Comparison of ENCODE assay signal across 8 cellular contexts in the genomic region with DNA sequence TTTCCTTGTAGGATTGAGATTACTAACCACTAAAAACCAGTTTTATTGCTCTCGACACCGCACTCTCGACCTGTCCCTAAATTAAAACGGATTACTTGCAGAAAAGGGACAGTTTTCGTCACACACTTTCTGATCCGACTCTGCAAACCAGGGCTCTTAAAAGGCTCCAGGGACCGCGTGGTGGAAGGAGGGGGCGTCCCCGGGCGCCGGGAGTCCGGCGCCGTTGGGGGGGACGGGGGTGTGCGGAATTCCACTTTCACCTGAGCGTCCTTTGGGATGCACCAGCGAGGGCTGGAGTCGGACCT. TPM values are rescaled to one million over a fixed set of nuclear protein-coding genes. Genes with fewer than 3 reads are reported as not detected.
DNase-seq lines count a peak whose midpoint lies in the region; ATAC-seq and TF ChIP-seq lines count a peak whose summit lies in the region.

No MANE protein-coding gene starts in this region.

- H3K27me3 ChIP-seq in CD4-positive, alpha-beta memory T cell (ENCODE audit: insufficient read depth, low read length): peaks cover 41% of the 10 kb centered on the region
- no peaks in the 10 kb centered on the region for H3K27me3 ChIP-seq in prostate gland (replicated peaks; ENCODE audit: insufficient read depth)

- no peak for TF ChIP-seq CTCF in prostate gland (IDR thresholded peaks at IDR 0.05)

- POLR2A ChIA-PET in CD4-positive, alpha-beta memory T cell (lab: Charles Lee; ENCODE audit: partially characterized antibody): interaction anchor here (0.8 to 0.9 kb wide), 2 partner anchors 115 to 143 kb away, joined by 4 read pairs; a partner anchor contains a TSS
- POLR2A ChIA-PET in activated CD8-positive, alpha-beta T cell treated with anti-CD3 and anti-CD28 coated beads, Interleukin-2, amount 10 ng/mL, durations not matched to agents 7 days and 5 days (lab: Charles Lee): no interaction called here

- H3K4me3 ChIP-seq in CD4-positive, alpha-beta memory T cell (ENCODE audit: low read length in 2 of 2): peak overlapping the region in 1 of 2 donors; percentile 44
- peak overlapping the region; percentile 45 to 57 for H3K4me3 ChIP-seq in prostate gland

- no peaks in the 10 kb centered on the region for H3K9me3 ChIP-seq in CD4-positive, alpha-beta memory T cell (ENCODE audit: control insufficient read depth in 1 of 2, low read length in 2 of 2)
- H3K9me3 ChIP-seq in prostate gland: no peaks in the 10 kb centered on the region

- peak; percentile 7 for ATAC-seq in activated CD8-positive, alpha-beta T cell treated with anti-CD3 and anti-CD28 coated beads, Interleukin-2, amount 10 ng/mL, durations not matched to agents 7 days and 5 days
- ATAC-seq in GM21447 (IDR thresholded peaks at IDR 0.05; ENCODE audit: unreplicated experiment): no peak
- no peak for ATAC-seq in HG03571 (IDR thresholded peaks at IDR 0.05; ENCODE audit: unreplicated experiment)
- ATAC-seq in HG03039 (IDR thresholded peaks at IDR 0.05; ENCODE audit: unreplicated experiment): no peak

- H3K27me3 Mint-ChIP-seq in CD4-positive, alpha-beta memory T cell: peaks cover 37 to 51% of the 10 kb centered on the region in 2 donors
- peaks cover 45% of the 10 kb centered on the region for H3K27me3 Mint-ChIP-seq in activated CD8-positive, alpha-beta T cell treated with anti-CD3 and anti-CD28 coated beads, Interleukin-2, amount 10 ng/mL, durations not matched to agents 7 days and 5 days (ENCODE audit: low read depth)

- intact Hi-C loops in CD4-positive, alpha-beta memory T cell (cut with micrococcal nuclease): loop anchor here (5.0 kb wide), 3 partner anchors 255 to 1175 kb away; a partner anchor contains a TSS
- intact Hi-C loops in prostate gland (cut with DNase I): no loop called here

- DNase-seq in CD4-positive, alpha-beta memory T cell: peak; percentile 38 to 50 (median 41)
- DNase-seq in HT-29 (ENCODE audit: low spot score) (peak; percentile 13), glomerular visceral epithelial cell (ENCODE audit: extremely low spot score) (peak; percentile 3), prostate gland (ENCODE audit: low spot score) (peak; percentile 4)
- peak; percentile 25 for DNase-seq in activated CD8-positive, alpha-beta T cell treated with anti-CD3 and anti-CD28 coated beads, Interleukin-2, amount 10 ng/mL, durations not matched to agents 7 days and 5 days

- H3K36me3 ChIP-seq in CD4-positive, alpha-beta memory T cell (ENCODE audit: insufficient read depth, low read length): no peaks in the 10 kb centered on the region
- no peaks in the 10 kb centered on the region for H3K36me3 ChIP-seq in prostate gland

- H3K4me3 Mint-ChIP-seq in CD4-positive, alpha-beta memory T cell: peak overlapping the region; percentile 71 to 92 (median 80)
- H3K4me3 Mint-ChIP-seq in activated CD8-positive, alpha-beta T cell treated with anti-CD3 and anti-CD28 coated beads, Interleukin-2, amount 10 ng/mL, durations not matched to agents 7 days and 5 days: peak overlapping the region; percentile 77

- CTCF ChIA-PET in CD4-positive, alpha-beta memory T cell (lab: Charles Lee; ENCODE audit: partially characterized antibody): no interaction called here
- CTCF ChIA-PET in activated CD8-positive, alpha-beta T cell treated with anti-CD3 and anti-CD28 coated beads, Interleukin-2, amount 10 ng/mL, durations not matched to agents 7 days and 5 days (lab: Charles Lee): interaction anchor here (1.4 kb wide), 1 partner anchor 117 kb away, joined by 3 read pairs; no protein-coding TSS in a partner anchor

- peaks cover 0 to 17% (median 3%) of the 10 kb centered on the region in 8 donors for H3K9me3 Mint-ChIP-seq in CD4-positive, alpha-beta memory T cell
- no peaks in the 10 kb centered on the region for H3K9me3 Mint-ChIP-seq in activated CD8-positive, alpha-beta T cell treated with anti-CD3 and anti-CD28 coated beads, Interleukin-2, amount 10 ng/mL, durations not matched to agents 7 days and 5 days (ENCODE audit: insufficient read depth)

- H3K4me1 Mint-ChIP-seq in CD4-positive, alpha-beta memory T cell: peaks cover 7 to 26% (median 20%) of the 10 kb centered on the region in 4 donors
- peaks cover 20% of the 10 kb centered on the region for H3K4me1 Mint-ChIP-seq in activated CD8-positive, alpha-beta T cell treated with anti-CD3 and anti-CD28 coated beads, Interleukin-2, amount 10 ng/mL, durations not matched to agents 7 days and 5 days (ENCODE audit: low read depth)

- no peak for TF ChIP-seq POLR2A in prostate gland (IDR thresholded peaks at IDR 0.05)

- H3K4me1 ChIP-seq in CD4-positive, alpha-beta memory T cell (ENCODE audit: insufficient read depth, low read length): peaks cover 25% of the 10 kb centered on the region
- no peaks in the 10 kb centered on the region for H3K4me1 ChIP-seq in prostate gland (replicated peaks)

- under 1% methylated on average over 20 of the region's 20 CpGs for WGBS in prostate gland

- no peaks in the 10 kb centered on the region for H3K36me3 Mint-ChIP-seq in CD4-positive, alpha-beta memory T cell
- no peaks in the 10 kb centered on the region for H3K36me3 Mint-ChIP-seq in activated CD8-positive, alpha-beta T cell treated with anti-CD3 and anti-CD28 coated beads, Interleukin-2, amount 10 ng/mL, durations not matched to agents 7 days and 5 days (ENCODE audit: low read depth)

- H3K27ac Mint-ChIP-seq in CD4-positive, alpha-beta memory T cell: peak overlapping the region in 5 of 7 donors; percentile 63 to 90 (median 85)
- H3K27ac Mint-ChIP-seq in activated CD8-positive, alpha-beta T cell treated with anti-CD3 and anti-CD28 coated beads, Interleukin-2, amount 10 ng/mL, durations not matched to agents 7 days and 5 days: no peak overlapping the region

- peak overlapping the region; percentile 22 for H3K27ac ChIP-seq in CD4-positive, alpha-beta memory T cell (ENCODE audit: low read depth, low read length)
- peak overlapping the region; percentile 51 to 57 for H3K27ac ChIP-seq in prostate gland

RNA-seq across cellular contexts. Expression of a gene that starts 0.7 kb away (rescaled TPM):
- not detected for total RNA-seq in CD4-positive, alpha-beta memory T cell
- under 1 TPM in 1 of 2 donors, not detected in 1; 0.14 TPM for polyA plus RNA-seq in CD4-positive, alpha-beta memory T cell
- 0.05 TPM in 1 of 2 replicates, not detected in the other for total RNA-seq in HT-29 (2014; rRNA removed; shearing (Covaris generic))
- under 1 TPM in 1 of 2 experiments, not detected in 1; 0.05 TPM for total RNA-seq in activated CD8-positive, alpha-beta T cell treated with anti-CD3 and anti-CD28 coated beads, Interleukin-2, amount 10 ng/mL, durations not matched to agents 7 days and 5 days
- total RNA-seq in prostate gland: 1 to 10 TPM in 1 of 2 donors, under 1 TPM in 1; 0.09 to 1.8 TPM

RNA-seq across cellular contexts. Expression of a gene that starts 44.2 kb away (rescaled TPM):
- total RNA-seq in CD4-positive, alpha-beta memory T cell: not detected
- not detected for polyA plus RNA-seq in CD4-positive, alpha-beta memory T cell
- total RNA-seq in HT-29 (2014; rRNA removed; shearing (Covaris generic)): not detected in 2 replicates
- not detected for total RNA-seq in activated CD8-positive, alpha-beta T cell treated with anti-CD3 and anti-CD28 coated beads, Interleukin-2, amount 10 ng/mL, durations not matched to agents 7 days and 5 days
- not detected for total RNA-seq in prostate gland

RNA-seq across cellular contexts. Expression of a gene that starts 49.2 kb away (rescaled TPM):
- total RNA-seq in CD4-positive, alpha-beta memory T cell: not detected
- polyA plus RNA-seq in CD4-positive, alpha-beta memory T cell: not detected
- total RNA-seq in HT-29 (2014; rRNA removed; shearing (Covaris generic)): 0.08 TPM in 1 of 2 replicates, not detected in the other
- total RNA-seq in activated CD8-positive, alpha-beta T cell treated with anti-CD3 and anti-CD28 coated beads, Interleukin-2, amount 10 ng/mL, durations not matched to agents 7 days and 5 days: under 1 TPM in 1 of 2 experiments, not detected in 1; 0.13 TPM
- total RNA-seq in prostate gland: 1 to 10 TPM in 1 of 2 donors, under 1 TPM in 1; 0.46 to 3.7 TPM
